Comparison of ENCODE assay signal across 17 cellular contexts in the genomic region with DNA sequence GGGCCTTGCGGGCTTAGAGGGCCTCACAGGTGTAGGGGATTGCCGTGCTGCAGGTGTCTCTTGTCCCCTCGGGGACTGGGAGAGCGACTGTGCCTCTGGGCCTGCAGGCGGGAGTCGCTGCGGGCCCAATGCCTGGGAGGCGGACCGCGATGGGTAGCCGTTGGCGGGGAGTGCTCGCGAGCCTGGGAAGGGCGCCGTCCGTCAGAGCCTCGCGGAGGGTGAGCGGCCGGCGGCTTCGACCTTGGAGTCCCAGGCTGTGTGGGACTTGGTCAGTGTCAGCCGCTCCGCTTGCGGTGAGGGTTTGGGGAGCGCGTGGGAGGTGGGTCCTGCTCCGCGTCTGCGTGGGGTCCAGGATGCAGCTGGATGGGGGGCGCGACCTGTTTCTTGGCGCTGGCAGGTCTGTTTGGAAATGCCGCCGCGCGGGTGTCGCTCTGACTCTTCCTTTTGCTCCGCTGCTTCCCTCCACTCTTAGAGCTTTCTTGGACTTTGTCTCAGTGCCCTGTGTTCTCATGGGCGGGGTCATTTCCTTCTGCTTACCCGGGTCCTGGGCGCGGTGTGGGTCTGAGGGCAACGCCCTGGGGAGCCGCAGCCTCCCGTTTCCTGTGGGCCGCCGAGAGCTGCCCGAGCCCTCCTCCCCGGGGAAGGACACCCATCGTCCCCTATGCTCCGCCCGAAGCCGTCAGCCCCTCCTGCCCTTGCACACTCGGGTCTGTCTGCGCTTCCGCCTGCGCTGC.
DNase-seq lines count a peak whose midpoint lies in the region; ATAC-seq and TF ChIP-seq lines count a peak whose summit lies in the region.
"Had no signal": no experiment of that assay in that cellular context is flagged by ENCODE, and none has a peak within 500 bp of the region (broad histone marks: within the 10 kb centered on the region; RNA-seq: fewer than 3 reads in every experiment).

No MANE protein-coding gene starts in this region.

- no peak overlapping the region for H4K5ac ChIP-seq in H9 (ENCODE audit: insufficient read length, low read depth, low read length)

- H2AFZ ChIP-seq in H9 (ENCODE audit: low read length) (no peak overlapping the region), Karpas-422 (ENCODE audit: low read length) (no peak overlapping the region)
- H2AFZ ChIP-seq: GM23248, hepatocyte, neural progenitor cell had no signal

- no peak overlapping the region for H2BK20ac ChIP-seq in H9 (ENCODE audit: low read depth, low read length, poor library complexity, severe bottlenecking)

- peaks cover 5% of the 10 kb centered on the region for H4K20me1 ChIP-seq in H9 (ENCODE audit: control insufficient read depth, insufficient read depth, insufficient read length)
- H4K20me1 ChIP-seq in Karpas-422 (ENCODE audit: insufficient read depth, low read depth, low read length) = no peaks in the 10 kb centered on the region

- H3K79me2 ChIP-seq in H9 (ENCODE audit: insufficient read depth, low read length) (no peaks in the 10 kb centered on the region; the same call in 1 of the 2 replicates), Karpas-422 (ENCODE audit: low read length) (no peaks in the 10 kb centered on the region; the same call in 1 of the 2 replicates)

- H3K4me2 ChIP-seq in H9 (ENCODE audit: insufficient read depth, insufficient read length, low read length) (no peak overlapping the region), Karpas-422 (ENCODE audit: low read depth, low read length, poor library complexity, severe bottlenecking) (no peak overlapping the region)
- H3K4me2 ChIP-seq: BLaER1, hepatocyte, neural progenitor cell had no signal

- H3K14ac ChIP-seq in H9 (ENCODE audit: insufficient read depth, low read length) = no peak overlapping the region

- intact Hi-C loops in activated B cell treated with CpG ODN at 0.5 μM for 24 hours (cut with micrococcal nuclease) (no loop called here), left colon (cut with DNase I, micrococcal nuclease) (no loop called here), testis (cut with DNase I; ENCODE audit: low total_unique reads) (no loop called here)
- intact Hi-C loops in CD4-positive, alpha-beta memory T cell (cut with micrococcal nuclease) = no loop called here

- H3K4me1 Mint-ChIP-seq in H9 = peaks cover 28 to 30% of the 10 kb centered on the region in 2 experiments
- H3K4me1 Mint-ChIP-seq in activated B cell treated with CpG ODN at 0.5 μM for 24 hours = peaks cover 7% of the 10 kb centered on the region
- H3K4me1 Mint-ChIP-seq in CD4-positive, alpha-beta memory T cell = peaks cover 4 to 10% (median 7%) of the 10 kb centered on the region in 4 donors

- no peak overlapping the region for H3K9ac ChIP-seq in H9 (ENCODE audit: extremely low read depth, insufficient read length, low read length)
- H3K9ac ChIP-seq in Karpas-422 (ENCODE audit: low read length) = no peak overlapping the region
- H3K9ac ChIP-seq: BLaER1, GM23248, neural progenitor cell had no signal

- H3K4me3 Mint-ChIP-seq in H9 (no peak overlapping the region), activated B cell treated with CpG ODN at 0.5 μM for 24 hours (no peak overlapping the region)
- H3K4me3 Mint-ChIP-seq in CD4-positive, alpha-beta memory T cell = peak overlapping the region in 1 of 8 donors; percentile 17

- H3K9me2 ChIP-seq in Karpas-422 (replicated peaks; ENCODE audit: insufficient read depth, low read length) = no peaks in the 10 kb centered on the region

- WGBS in H9 (ENCODE audit: extremely low coverage, insufficient read length, low lambda C conversion rate) = no CpG with 5 or more reads among the region's 59 CpGs
- 52 to 71% methylated on average over 26 to 59 of the region's 59 CpGs for WGBS in testis, 2 donors

- H3K36me3 Mint-ChIP-seq in H9 (ENCODE audit: insufficient read depth in 1 of 3, low read depth in 3 of 3) (peaks cover 43 to 58% (median 57%) of the 10 kb centered on the region in 3 experiments), activated B cell treated with CpG ODN at 0.5 μM for 24 hours (ENCODE audit: low read depth) (peaks cover 71% of the 10 kb centered on the region)
- peaks cover 42 to 56% of the 10 kb centered on the region in 2 donors for H3K36me3 Mint-ChIP-seq in CD4-positive, alpha-beta memory T cell

- TF ChIP-seq CTCF in H9 (conservative IDR thresholded peaks at IDR 0.05) = no peak
- no peak for TF ChIP-seq CTCF in activated B cell treated with CpG ODN at 0.5 μM for 24 hours (IDR thresholded peaks at IDR 0.05)
- TF ChIP-seq CTCF in testis (IDR thresholded peaks at IDR 0.05) = no peak

- H3K4me3 ChIP-seq in testis = peak overlapping the region in 1 of 2 donors; percentile 15
- no peak overlapping the region for H3K4me3 ChIP-seq in Karpas-422 (ENCODE audit: low read length)
- no peak overlapping the region for H3K4me3 ChIP-seq in CD4-positive, alpha-beta memory T cell (ENCODE audit: low read length in 2 of 2)
- H3K4me3 ChIP-seq: ascending aorta, BLaER1, GM23248, hepatocyte, neural progenitor cell had no signal

- POLR2A ChIA-PET in activated B cell treated with CpG ODN at 0.5 μM for 24 hours (lab: Charles Lee) = no interaction called here
- POLR2A ChIA-PET in CD4-positive, alpha-beta memory T cell (lab: Charles Lee; ENCODE audit: partially characterized antibody) = no interaction called here

- H3K27ac ChIP-seq in H9 (ENCODE audit: insufficient read length, low read depth, low read length) (no peak overlapping the region), testis (no peak overlapping the region), Karpas-422 (ENCODE audit: low read length) (no peak overlapping the region)
- H3K27ac ChIP-seq in CD4-positive, alpha-beta memory T cell (ENCODE audit: low read depth, low read length) = no peak overlapping the region
- H3K27ac ChIP-seq: ascending aorta, BLaER1, GM23248, hepatocyte, neural progenitor cell had no signal

- no peaks in the 10 kb centered on the region for H3K79me1 ChIP-seq in H9 (ENCODE audit: insufficient read depth, low read depth, low read length, poor library complexity, severe bottlenecking)

- H3K27ac Mint-ChIP-seq in H9 (peak overlapping the region; percentile 64 to 95 (median 90); a peak in 4 of 7 replicates), activated B cell treated with CpG ODN at 0.5 μM for 24 hours (peak overlapping the region; percentile 71)
- H3K27ac Mint-ChIP-seq in CD4-positive, alpha-beta memory T cell = peak overlapping the region in 3 of 7 donors; percentile 25 to 72 (median 62)

- H3K23ac ChIP-seq in H9 (ENCODE audit: insufficient read length, low read depth, low read length) = no peak overlapping the region

- CTCF ChIA-PET in activated B cell treated with CpG ODN at 0.5 μM for 24 hours (lab: Charles Lee) = interaction anchor here (1.5 kb wide), 1 partner anchor 116 kb away, joined by 3 read pairs; no protein-coding TSS in a partner anchor
- CTCF ChIA-PET in CD4-positive, alpha-beta memory T cell (lab: Charles Lee; ENCODE audit: partially characterized antibody) = no interaction called here

- no peak overlapping the region for H3K18ac ChIP-seq in H9 (ENCODE audit: insufficient read length, low read depth, low read length)

- H3K27me3 ChIP-seq in H9 (ENCODE audit: insufficient read depth, low read length) (no peaks in the 10 kb centered on the region), testis (no peaks in the 10 kb centered on the region), Karpas-422 (ENCODE audit: low read length) (no peaks in the 10 kb centered on the region)
- no peaks in the 10 kb centered on the region for H3K27me3 ChIP-seq in CD4-positive, alpha-beta memory T cell (ENCODE audit: insufficient read depth, low read length)
- H3K27me3 ChIP-seq: ascending aorta, BLaER1, hepatocyte, neural progenitor cell had no signal

- H3K27me3 Mint-ChIP-seq in H9 (ENCODE audit: low read depth) (no peaks in the 10 kb centered on the region; the same call in 1 of the 2 replicates), activated B cell treated with CpG ODN at 0.5 μM for 24 hours (no peaks in the 10 kb centered on the region)
- H3K27me3 Mint-ChIP-seq in CD4-positive, alpha-beta memory T cell = no peaks in the 10 kb centered on the region

- H3K4me1 ChIP-seq in H9 (ENCODE audit: insufficient read depth, low read length) = peaks cover 7% of the 10 kb centered on the region; the same call in 1 of the 2 replicates
- peaks cover 4% of the 10 kb centered on the region for H3K4me1 ChIP-seq in testis
- no peaks in the 10 kb centered on the region for H3K4me1 ChIP-seq in Karpas-422 (ENCODE audit: low read length)
- H3K4me1 ChIP-seq in CD4-positive, alpha-beta memory T cell (ENCODE audit: insufficient read depth, low read length) = no peaks in the 10 kb centered on the region
- H3K4me1 ChIP-seq: BLaER1 had no signal

- no peak overlapping the region for H4K8ac ChIP-seq in H9 (replicated peaks; ENCODE audit: insufficient read length, low read depth, low read length)

- no peak overlapping the region for H4K91ac ChIP-seq in H9 (ENCODE audit: insufficient read length, low read depth, low read length)

- no peaks in the 10 kb centered on the region for H3K36me3 ChIP-seq in testis (ENCODE audit: low read depth, missing control alignments)
- peaks cover 11% of the 10 kb centered on the region for H3K36me3 ChIP-seq in Karpas-422 (ENCODE audit: insufficient read depth, low read length)
- H3K36me3 ChIP-seq in CD4-positive, alpha-beta memory T cell (ENCODE audit: insufficient read depth, low read length) = peaks cover 50% of the 10 kb centered on the region
- H3K36me3 ChIP-seq: neural progenitor cell had no signal

- ATAC-seq in activated B cell treated with CpG ODN at 0.5 μM for 24 hours (ENCODE audit: low read depth) (no peak), left colon (peak; percentile 91)

- H2BK5ac ChIP-seq in H9 (ENCODE audit: insufficient read length, low read length) = no peak overlapping the region

- TF ChIP-seq POLR2A in testis (IDR thresholded peaks at IDR 0.05) = no peak

- H3K9me3 ChIP-seq in H9 (ENCODE audit: control insufficient read depth, low read depth, low read length) (no peaks in the 10 kb centered on the region), testis (no peaks in the 10 kb centered on the region), Karpas-422 (ENCODE audit: low read length) (no peaks in the 10 kb centered on the region)
- no peaks in the 10 kb centered on the region for H3K9me3 ChIP-seq in CD4-positive, alpha-beta memory T cell (ENCODE audit: control insufficient read depth in 1 of 2, low read length in 2 of 2)
- H3K9me3 ChIP-seq: ascending aorta, BLaER1 had no signal

- no peak overlapping the region for H2BK15ac ChIP-seq in H9 (ENCODE audit: low read depth, low read length)

- H2BK120ac ChIP-seq in H9 (ENCODE audit: low read depth, low read length, poor library complexity, severe bottlenecking) = no peak overlapping the region

- H3K9me3 Mint-ChIP-seq in H9 = no peaks in the 10 kb centered on the region; a peak in 1 of 5 replicates
- H3K9me3 Mint-ChIP-seq in activated B cell treated with CpG ODN at 0.5 μM for 24 hours = no peaks in the 10 kb centered on the region
- H3K9me3 Mint-ChIP-seq in CD4-positive, alpha-beta memory T cell = no peaks in the 10 kb centered on the region
- H3K9me3 Mint-ChIP-seq: neural progenitor cell had no signal

- no peak overlapping the region for H3K4ac ChIP-seq in H9 (ENCODE audit: low read depth, low read length)

- DNase-seq in H9 = peak; percentile 53
- DNase-seq in activated B cell treated with CpG ODN at 0.5 μM for 24 hours = no peak
- DNase-seq in left colon = peak; percentile 90 to 92
- DNase-seq in renal cortical epithelial cell (ENCODE audit: low read depth) = peak; percentile 18
- no peak for DNase-seq in testis
- DNase-seq in Karpas-422 = no peak
- DNase-seq in NCI-H510A treated with DMSO at 0.1 percent for 48 hours (lab: John Stamatoyannopoulos, UW) = no peak
- DNase-seq in CD4-positive, alpha-beta memory T cell = no peak
- DNase-seq: activated gamma-delta T cell treated with Interleukin-2 at 50 U/mL for 16 hours, GM23248, left cardiac atrium, NCI-H1092, NCI-H226 had no signal

- H3T11ph ChIP-seq in H9 (ENCODE audit: low read length) = no peak overlapping the region

- H2BK12ac ChIP-seq in H9 (ENCODE audit: insufficient read length, low read depth, low read length) = no peak overlapping the region

- no peak overlapping the region for H2AK5ac ChIP-seq in H9 (ENCODE audit: insufficient read length, low read length)

- no peak overlapping the region for H3K56ac ChIP-seq in H9 (ENCODE audit: insufficient read length, low read depth, low read length)

- no peaks in the 10 kb centered on the region for H3K23me2 ChIP-seq in H9 (ENCODE audit: insufficient read length, low read depth, low read length, poor library complexity, severe bottlenecking)

Comparison
In these comparisons a context has a peak if more than half of its experiments do, and no peak if none do; other contexts are left out.
1. DNase-seq: peak in H9 (single experiment), left colon (2 of 2) and renal cortical epithelial cell (single experiment); none in activated B cell treated with CpG ODN at 0.5 μM for 24 hours (single experiment), testis (single experiment), Karpas-422 (single experiment), NCI-H510A treated with DMSO at 0.1 percent for 48 hours (single experiment) and CD4-positive, alpha-beta memory T cell (0 of 5).